Comparison of ENCODE assay signal across 10 cellular contexts in genomic region chr20:40251284-40251932, GRCh38.
DNase-seq lines count a peak whose midpoint lies in the region; ATAC-seq, FAIRE-seq and TF ChIP-seq lines count a peak whose summit lies in the region.
"Had no signal": no experiment of that assay in that cellular context is flagged by ENCODE, and none has a peak within 500 bp of the region (broad histone marks: within the 10 kb centered on the region; RNA-seq: fewer than 3 reads in every experiment).

No MANE protein-coding gene starts in this region.

- DNase-seq in AML-193 (lab: John Stamatoyannopoulos, UW): peak; percentile 3 to 13
- peak; percentile 27 for DNase-seq in H54 (ENCODE audit: insufficient read length, low spot score)
- DNase-seq in SJSA1 (ENCODE audit: low read depth in 1 of 2, low spot score in 2 of 2): peak; percentile 16 to 48
- DNase-seq in iPS DF 6.9 (ENCODE audit: low read depth, low spot score): peak; percentile 77
- no peak for DNase-seq in superior temporal gyrus (ENCODE audit: extremely low spot score)
- no peak for DNase-seq in CD4-positive, alpha-beta T cell
- DNase-seq: naive B cell, uterus had no signal

- TF ChIP-seq CTCF in CD4-positive, alpha-beta T cell (IDR thresholded peaks at IDR 0.05): no peak

- WGBS in iPS DF 6.9 (ENCODE audit: insufficient coverage, insufficient read length): no CpG with 5 or more reads among the region's 9 CpGs

- no peak for FAIRE-seq in H54 (lab: Jason Lieb, UNC)

- CTCF ChIA-PET in CD4-positive, alpha-beta T cell (lab: Charles Lee): no interaction called here

- intact Hi-C loops in CD4-positive, alpha-beta T cell (cut with DNase I, micrococcal nuclease): no loop called here

- H3K4me3 ChIP-seq in SJSA1 (no peak overlapping the region), iPS DF 6.9 (ENCODE audit: low read length) (no peak overlapping the region)
- H3K4me3 ChIP-seq: uterus had no signal

- no peaks in the 10 kb centered on the region for H3K9me3 ChIP-seq in SJSA1 (replicated peaks)
- H3K9me3 ChIP-seq in iPS DF 6.9 (ENCODE audit: control insufficient read depth, insufficient read depth, low read length): no peaks in the 10 kb centered on the region
- H3K9me3 ChIP-seq in CD4-positive, alpha-beta T cell (ENCODE audit: control insufficient read depth, low read length): no peaks in the 10 kb centered on the region
- H3K9me3 ChIP-seq: uterus had no signal

- H3K36me3 Mint-ChIP-seq in CD4-positive, alpha-beta T cell (ENCODE audit: low read depth): no peaks in the 10 kb centered on the region
- H3K36me3 Mint-ChIP-seq: naive B cell had no signal

- H3K36me3 ChIP-seq in SJSA1 (no peaks in the 10 kb centered on the region), iPS DF 6.9 (ENCODE audit: control insufficient read depth, insufficient read depth, low read length) (no peaks in the 10 kb centered on the region)
- H3K36me3 ChIP-seq: uterus had no signal

- H3K9me3 Mint-ChIP-seq in CD4-positive, alpha-beta T cell: peaks cover 3% of the 10 kb centered on the region

- POLR2A ChIA-PET in CD4-positive, alpha-beta T cell (lab: Charles Lee): no interaction called here

- no peak overlapping the region for H3K27ac Mint-ChIP-seq in CD4-positive, alpha-beta T cell

- ATAC-seq in HG03457 (IDR thresholded peaks at IDR 0.05; ENCODE audit: unreplicated experiment): no peak
- no peak for ATAC-seq in GM18858 (IDR thresholded peaks at IDR 0.05; ENCODE audit: unreplicated experiment)
- ATAC-seq in CD4-positive, alpha-beta T cell (ENCODE audit: poor library complexity): no peak

- no peaks in the 10 kb centered on the region for H3K4me1 Mint-ChIP-seq in CD4-positive, alpha-beta T cell (ENCODE audit: low read depth)
- H3K4me1 Mint-ChIP-seq: naive B cell had no signal

- no peak overlapping the region for H3K27ac ChIP-seq in SJSA1
- no peak overlapping the region for H3K27ac ChIP-seq in iPS DF 6.9 (ENCODE audit: low read length)
- H3K27ac ChIP-seq in CD4-positive, alpha-beta T cell (ENCODE audit: low read depth, low read length): no peak overlapping the region
- H3K27ac ChIP-seq: uterus had no signal

- H3K27me3 ChIP-seq in SJSA1 (replicated peaks): no peaks in the 10 kb centered on the region
- H3K27me3 ChIP-seq in iPS DF 6.9 (ENCODE audit: control insufficient read depth, insufficient read depth, low read length): no peaks in the 10 kb centered on the region
- H3K27me3 ChIP-seq in CD4-positive, alpha-beta T cell (ENCODE audit: control insufficient read depth, insufficient read depth, low read length): no peaks in the 10 kb centered on the region
- H3K27me3 ChIP-seq: uterus had no signal

- H3K4me1 ChIP-seq in SJSA1 (replicated peaks): no peaks in the 10 kb centered on the region
- peaks cover 3% of the 10 kb centered on the region; the same call in 1 of the 2 replicates for H3K4me1 ChIP-seq in iPS DF 6.9 (ENCODE audit: control insufficient read depth, insufficient read depth, low read length)
- H3K4me1 ChIP-seq: uterus had no signal

- H3K27me3 Mint-ChIP-seq in CD4-positive, alpha-beta T cell: no peaks in the 10 kb centered on the region

- no peak for TF ChIP-seq POLR2A in H54 (IDR thresholded peaks at IDR 0.05; ENCODE audit: low read depth, low read length)

- no peak overlapping the region for H3K4me3 Mint-ChIP-seq in CD4-positive, alpha-beta T cell
- H3K4me3 Mint-ChIP-seq: naive B cell had no signal

Comparison
In these comparisons a context has a peak if more than half of its experiments do, and no peak if none do; other contexts are left out.
1. DNase-seq: peak in AML-193 (2 of 2), H54 (single experiment), SJSA1 (2 of 2) and iPS DF 6.9 (single experiment); none in superior temporal gyrus (single experiment) and CD4-positive, alpha-beta T cell (0 of 10).